11 cellular contexts compared by ENCODE assay signal in genomic region chr14:93012516-93013367, GRCh38.
DNase-seq lines count a peak whose midpoint lies in the region; ATAC-seq, FAIRE-seq and TF ChIP-seq lines count a peak whose summit lies in the region.
"Had no signal": no experiment of that assay in that cellular context is flagged by ENCODE, and none has a peak within 500 bp of the region (broad histone marks: within the 10 kb centered on the region; RNA-seq: fewer than 3 reads in every experiment).

No MANE protein-coding gene starts in this region.

- H3K9me3 Mint-ChIP-seq in stimulated activated naive CD8-positive, alpha-beta T cell treated with anti-CD3 and anti-CD28 coated beads, Interleukin-15, Interleukin-2, amounts not matched to agents 100 ng/mL and 50 ng/mL, for 24 hours, result no peaks in the 10 kb centered on the region
- H3K9me3 Mint-ChIP-seq in chondrocyte (ENCODE audit: low read depth) (no peaks in the 10 kb centered on the region), neural crest cell (no peaks in the 10 kb centered on the region)
- H3K9me3 Mint-ChIP-seq: activated CD4-positive, alpha-beta T cell treated with anti-CD3 and anti-CD28 coated beads, Interleukin-2, amount 10 ng/mL, durations not matched to agents 7 days and 5 days had no signal

- TF ChIP-seq CTCF in chondrocyte (IDR thresholded peaks at IDR 0.05) (no peak), neural crest cell (conservative IDR thresholded peaks at IDR 0.05) (no peak)

- no peaks in the 10 kb centered on the region for H3K27me3 Mint-ChIP-seq in stimulated activated naive CD8-positive, alpha-beta T cell treated with anti-CD3 and anti-CD28 coated beads, Interleukin-15, Interleukin-2, amounts not matched to agents 100 ng/mL and 50 ng/mL, for 24 hours
- H3K27me3 Mint-ChIP-seq in chondrocyte (ENCODE audit: low read depth) (peaks cover 1% of the 10 kb centered on the region), neural crest cell (ENCODE audit: low read depth) (peaks cover 3% of the 10 kb centered on the region)
- H3K27me3 Mint-ChIP-seq: activated CD4-positive, alpha-beta T cell treated with anti-CD3 and anti-CD28 coated beads, Interleukin-2, amount 10 ng/mL, durations not matched to agents 7 days and 5 days had no signal

- H3K36me3 Mint-ChIP-seq in stimulated activated naive CD8-positive, alpha-beta T cell treated with anti-CD3 and anti-CD28 coated beads, Interleukin-15, Interleukin-2, amounts not matched to agents 100 ng/mL and 50 ng/mL, for 24 hours (ENCODE audit: low read depth), result peaks cover 12% of the 10 kb centered on the region
- peaks cover 5% of the 10 kb centered on the region for H3K36me3 Mint-ChIP-seq in chondrocyte (ENCODE audit: low read depth)
- no peaks in the 10 kb centered on the region for H3K36me3 Mint-ChIP-seq in neural crest cell (ENCODE audit: low read depth)

- no peak overlapping the region for H3K4me3 Mint-ChIP-seq in stimulated activated naive CD8-positive, alpha-beta T cell treated with anti-CD3 and anti-CD28 coated beads, Interleukin-15, Interleukin-2, amounts not matched to agents 100 ng/mL and 50 ng/mL, for 24 hours
- H3K4me3 Mint-ChIP-seq in chondrocyte (ENCODE audit: unreplicated experiment), result no peak overlapping the region
- peak overlapping the region; percentile 52 for H3K4me3 Mint-ChIP-seq in neural crest cell
- H3K4me3 Mint-ChIP-seq: activated CD4-positive, alpha-beta T cell treated with anti-CD3 and anti-CD28 coated beads, Interleukin-2, amount 10 ng/mL, durations not matched to agents 7 days and 5 days had no signal

- no peak for DNase-seq in stimulated activated naive CD8-positive, alpha-beta T cell treated with anti-CD3 and anti-CD28 coated beads, Interleukin-15, Interleukin-2, amounts not matched to agents 100 U/mL and 50 U/mL, for 24 hours
- DNase-seq in chondrocyte (ENCODE audit: low spot score) (no peak), neural crest cell (ENCODE audit: low read depth, low spot score) (no peak), NCI-H1930 (lab: John Stamatoyannopoulos, UW) (no peak), HTR-8/SVneo (ENCODE audit: insufficient read length, low spot score) (no peak)
- DNase-seq in stimulated activated CD4-positive, alpha-beta T cell treated with anti-CD3 and anti-CD28 coated beads, Interleukin-2, amount 100 ng/mL, for 24 hours, result no peak
- DNase-seq: activated CD4-positive, alpha-beta T cell treated with anti-CD3 and anti-CD28 coated beads, Interleukin-2, amount 10 ng/mL, durations not matched to agents 7 days and 5 days; SK-N-SH had no signal

- FAIRE-seq in HTR-8/SVneo (lab: Jason Lieb, UNC), result no peak

- H3K4me1 Mint-ChIP-seq in stimulated activated naive CD8-positive, alpha-beta T cell treated with anti-CD3 and anti-CD28 coated beads, Interleukin-15, Interleukin-2, amounts not matched to agents 100 ng/mL and 50 ng/mL, for 24 hours (ENCODE audit: low read depth), result peaks cover 33% of the 10 kb centered on the region
- H3K4me1 Mint-ChIP-seq in chondrocyte (ENCODE audit: low read depth), result peaks cover 34% of the 10 kb centered on the region
- H3K4me1 Mint-ChIP-seq in neural crest cell, result peaks cover 67% of the 10 kb centered on the region

- peak overlapping the region; percentile 61 for H3K27ac Mint-ChIP-seq in stimulated activated naive CD8-positive, alpha-beta T cell treated with anti-CD3 and anti-CD28 coated beads, Interleukin-15, Interleukin-2, amounts not matched to agents 100 ng/mL and 50 ng/mL, for 24 hours
- H3K27ac Mint-ChIP-seq in chondrocyte (ENCODE audit: unreplicated experiment), result peak overlapping the region; percentile 49
- H3K27ac Mint-ChIP-seq in neural crest cell (ENCODE audit: unreplicated experiment), result no peak overlapping the region
- H3K27ac Mint-ChIP-seq: activated CD4-positive, alpha-beta T cell treated with anti-CD3 and anti-CD28 coated beads, Interleukin-2, amount 10 ng/mL, durations not matched to agents 7 days and 5 days had no signal

- no peak for ATAC-seq in stimulated activated naive CD8-positive, alpha-beta T cell treated with anti-CD3 and anti-CD28 coated beads, Interleukin-15, Interleukin-2, amounts not matched to agents 100 U/mL and 50 U/mL, for 24 hours
- ATAC-seq in GM21723 (IDR thresholded peaks at IDR 0.05; ENCODE audit: unreplicated experiment), result no peak
- ATAC-seq: HCT116 had no signal
